ENCODE assay signal across 8 cellular contexts in the genomic region with DNA sequence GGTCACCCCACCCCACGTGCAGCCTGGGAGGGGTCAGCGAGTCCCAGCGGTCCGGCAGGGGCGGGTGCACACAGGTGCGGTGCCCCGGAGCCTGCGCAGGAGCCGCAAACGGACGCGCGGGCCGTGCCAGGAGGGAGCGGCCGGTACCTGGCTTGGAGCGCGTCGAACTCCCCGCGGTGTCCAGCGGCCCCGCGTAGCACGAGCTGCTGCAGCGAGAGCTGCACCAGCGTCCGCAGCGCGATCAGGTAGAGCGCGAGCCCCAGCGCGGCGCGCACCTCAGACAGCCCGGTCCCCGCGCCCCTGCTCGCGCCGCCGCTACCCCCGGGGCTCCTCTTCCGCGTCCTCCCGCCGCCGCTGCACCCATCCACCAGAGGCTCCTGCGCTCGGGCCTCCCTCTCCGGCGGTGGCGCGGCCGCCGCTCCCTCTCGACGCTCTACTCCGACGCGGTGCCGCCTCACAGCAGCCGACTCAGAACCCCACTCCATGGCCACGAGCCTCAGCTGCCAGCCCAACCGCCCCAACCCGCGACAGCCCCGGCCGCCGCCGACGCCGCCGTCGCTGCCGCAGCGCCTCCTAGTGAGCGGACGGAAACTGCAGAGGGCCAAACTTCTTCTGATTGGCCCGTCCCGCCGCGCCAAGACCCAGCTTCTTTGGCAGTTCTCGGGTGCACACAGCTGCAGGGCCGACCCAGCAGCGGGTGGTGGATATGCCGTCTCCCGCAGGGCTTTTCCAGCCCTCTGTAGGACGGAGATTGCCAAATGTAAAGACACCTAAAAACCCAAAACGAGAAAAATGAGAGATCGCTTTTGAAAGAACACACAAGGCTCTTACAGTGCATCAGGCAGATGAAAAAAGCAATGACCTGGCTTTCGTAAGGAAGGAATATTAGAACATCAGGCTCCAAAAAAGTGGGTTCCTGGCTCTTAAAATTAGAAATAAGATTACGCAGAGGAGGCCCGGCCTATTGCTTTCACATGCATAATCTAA. TPM values are rescaled to one million over a fixed set of nuclear protein-coding genes. Genes with fewer than 3 reads are reported as not detected.
A peak's percentile ranks its signal among the peaks of the same experiment; 100 is the strongest.
DNase-seq lines count a peak whose midpoint lies in the region; ATAC-seq, FAIRE-seq and TF ChIP-seq lines count a peak whose summit lies in the region.

A gene with protein sequence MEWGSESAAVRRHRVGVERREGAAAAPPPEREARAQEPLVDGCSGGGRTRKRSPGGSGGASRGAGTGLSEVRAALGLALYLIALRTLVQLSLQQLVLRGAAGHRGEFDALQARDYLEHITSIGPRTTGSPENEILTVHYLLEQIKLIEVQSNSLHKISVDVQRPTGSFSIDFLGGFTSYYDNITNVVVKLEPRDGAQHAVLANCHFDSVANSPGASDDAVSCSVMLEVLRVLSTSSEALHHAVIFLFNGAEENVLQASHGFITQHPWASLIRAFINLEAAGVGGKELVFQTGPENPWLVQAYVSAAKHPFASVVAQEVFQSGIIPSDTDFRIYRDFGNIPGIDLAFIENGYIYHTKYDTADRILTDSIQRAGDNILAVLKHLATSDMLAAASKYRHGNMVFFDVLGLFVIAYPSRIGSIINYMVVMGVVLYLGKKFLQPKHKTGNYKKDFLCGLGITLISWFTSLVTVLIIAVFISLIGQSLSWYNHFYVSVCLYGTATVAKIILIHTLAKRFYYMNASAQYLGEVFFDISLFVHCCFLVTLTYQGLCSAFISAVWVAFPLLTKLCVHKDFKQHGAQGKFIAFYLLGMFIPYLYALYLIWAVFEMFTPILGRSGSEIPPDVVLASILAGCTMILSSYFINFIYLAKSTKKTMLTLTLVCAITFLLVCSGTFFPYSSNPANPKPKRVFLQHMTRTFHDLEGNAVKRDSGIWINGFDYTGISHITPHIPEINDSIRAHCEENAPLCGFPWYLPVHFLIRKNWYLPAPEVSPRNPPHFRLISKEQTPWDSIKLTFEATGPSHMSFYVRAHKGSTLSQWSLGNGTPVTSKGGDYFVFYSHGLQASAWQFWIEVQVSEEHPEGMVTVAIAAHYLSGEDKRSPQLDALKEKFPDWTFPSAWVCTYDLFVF (minus strand): TSS at position 575 of the 987 bp plus-strand sequence. CDS start 90 bp downstream, at position 485.

- peak; percentile 86 for TF ChIP-seq CTCF in GM12865 (IDR thresholded peaks at IDR 0.05; ENCODE audit: insufficient read depth, low read depth, low read length, missing control alignments)
- TF ChIP-seq CTCF in pancreas (IDR thresholded peaks at IDR 0.05) = peak; percentile 57 to 84 (median 78)
- TF ChIP-seq CTCF in thyroid gland (IDR thresholded peaks at IDR 0.05) = peak; percentile 55 to 95 (median 88)

- no peaks in the 10 kb centered on the region for H3K9me3 Mint-ChIP-seq in activated naive CD4-positive, alpha-beta T cell treated with anti-CD3 and anti-CD28 coated beads, Interleukin-2, amount 50 U/mL, for 72 hours

- no peak for FAIRE-seq in pancreas (lab: Jason Lieb, UNC)

- ATAC-seq in HG02610 (IDR thresholded peaks at IDR 0.05; ENCODE audit: unreplicated experiment) = peak; percentile 84
- ATAC-seq in SK-N-SH treated with all-trans-retinoic acid at 6 μM for 48 hours = peak; percentile 95
- ATAC-seq in activated naive CD4-positive, alpha-beta T cell treated with anti-CD3 and anti-CD28 coated beads, Interleukin-2, amount 50 U/mL, for 72 hours = peak; percentile 87 to 90
- peak; percentile 92 to 96 (median 94) for ATAC-seq in pancreas

- 0 to 1% methylated on average over 67 to 95 of the region's 95 CpGs for WGBS in pancreas, 2 donors
- 3% methylated on average over 32 to 42 of the region's 95 CpGs for WGBS in thyroid gland, 2 donors

- intact Hi-C loops in head of caudate nucleus (cut with DNase I) = loop anchor here (10.0 kb wide), 2 partner anchors 182 to 198 kb away; a partner anchor contains a TSS
- intact Hi-C loops in pancreas (cut with DNase I) = no loop called here
- intact Hi-C loops in thyroid gland (cut with DNase I) = no loop called here

- H3K27ac ChIP-seq in pancreas (peak within 1 kb of the TSS; percentile 70 to 80 (median 76)), thyroid gland (peak within 1 kb of the TSS; percentile 71 to 92 (median 89))

- H3K27me3 ChIP-seq in pancreas (no peaks in the 10 kb centered on the region), thyroid gland (no peaks in the 10 kb centered on the region)

- TF ChIP-seq POLR2A in thyroid gland (IDR thresholded peaks at IDR 0.05) = peak; percentile 66 to 88

- H3K36me3 Mint-ChIP-seq in activated naive CD4-positive, alpha-beta T cell treated with anti-CD3 and anti-CD28 coated beads, Interleukin-2, amount 50 U/mL, for 72 hours = peaks cover 8 to 9% of the 10 kb centered on the region in 2 donors

- no peaks in the 10 kb centered on the region for H3K36me3 ChIP-seq in pancreas
- H3K36me3 ChIP-seq in thyroid gland = no peaks in the 10 kb centered on the region

- peak within 1 kb of the TSS; percentile 88 for H3K4me3 ChIP-seq in GM12865 (ENCODE audit: low read depth, low read length)
- H3K4me3 ChIP-seq in pancreas = peak within 1 kb of the TSS; percentile 70 to 93 (median 86)
- peak within 1 kb of the TSS; percentile 65 to 95 (median 80) for H3K4me3 ChIP-seq in thyroid gland (replicated peaks in 1 of 3)

- H3K27ac Mint-ChIP-seq in activated naive CD4-positive, alpha-beta T cell treated with anti-CD3 and anti-CD28 coated beads, Interleukin-2, amount 50 U/mL, for 72 hours = peak within 1 kb of the TSS; percentile 36 to 58

- peaks cover 0 to 17% (median 7%) of the 10 kb centered on the region in 3 donors for H3K4me1 ChIP-seq in pancreas
- peaks cover 22 to 27% of the 10 kb centered on the region in 2 donors for H3K4me1 ChIP-seq in thyroid gland

- peak; percentile 92 for DNase-seq in GM12865 (ENCODE audit: low read depth)
- peak; percentile 52 for DNase-seq in NCI-H1048 (lab: John Stamatoyannopoulos, UW)
- DNase-seq in activated naive CD4-positive, alpha-beta T cell treated with anti-CD3 and anti-CD28 coated beads, Interleukin-2, amount 50 U/mL, for 72 hours (ENCODE audit: low spot score in 2 of 2) = peak; percentile 90 to 95
- peak; percentile 86 to 97 (median 94) for DNase-seq in head of caudate nucleus
- peak; percentile 85 to 95 (median 92) for DNase-seq in pancreas
- DNase-seq in thyroid gland = peak; percentile 87 to 91

- H3K9me3 ChIP-seq in pancreas (no peaks in the 10 kb centered on the region), thyroid gland (no peaks in the 10 kb centered on the region)

TF ChIP-seq in SK-N-SH treated with all-trans-retinoic acid at 6 μM for 48 hours, 23 proteins besides CTCF, POLR2A, EP300 and RAD21 (continues in another document):
- no peak for TF ChIP-seq ZC3H10 (CRISPR knock-in tag; IDR thresholded peaks at IDR 0.05)
- TF ChIP-seq ZFP30 (CRISPR knock-in tag; IDR thresholded peaks at IDR 0.05) = no peak
- TF ChIP-seq ZNF70 (CRISPR knock-in tag; IDR thresholded peaks at IDR 0.05) = no peak
- TF ChIP-seq ISL1 (CRISPR knock-in tag; IDR thresholded peaks at IDR 0.05) = no peak
- TF ChIP-seq TOX (CRISPR knock-in tag; IDR thresholded peaks at IDR 0.05; ENCODE audit: borderline replicate concordance) = no peak
- no peak for TF ChIP-seq RARB (CRISPR knock-in tag; IDR thresholded peaks at IDR 0.05)
- TF ChIP-seq CSDC2 (CRISPR knock-in tag; IDR thresholded peaks at IDR 0.05) = no peak
- no peak for TF ChIP-seq PPARA (CRISPR knock-in tag; IDR thresholded peaks at IDR 0.05; ENCODE audit: borderline replicate concordance)
- TF ChIP-seq OSR1 (CRISPR knock-in tag; IDR thresholded peaks at IDR 0.05) = no peak
- no peak; the same call in 1 of the 2 replicates for TF ChIP-seq TCF4 (CRISPR knock-in tag; IDR thresholded peaks at IDR 0.05; ENCODE audit: borderline replicate concordance)
- no peak for TF ChIP-seq BACH2 (CRISPR knock-in tag; IDR thresholded peaks at IDR 0.05; ENCODE audit: borderline replicate concordance)
- no peak for TF ChIP-seq ARNTL (CRISPR knock-in tag; IDR thresholded peaks at IDR 0.05; ENCODE audit: borderline replicate concordance, low read depth)
- TF ChIP-seq, protein P1, sequence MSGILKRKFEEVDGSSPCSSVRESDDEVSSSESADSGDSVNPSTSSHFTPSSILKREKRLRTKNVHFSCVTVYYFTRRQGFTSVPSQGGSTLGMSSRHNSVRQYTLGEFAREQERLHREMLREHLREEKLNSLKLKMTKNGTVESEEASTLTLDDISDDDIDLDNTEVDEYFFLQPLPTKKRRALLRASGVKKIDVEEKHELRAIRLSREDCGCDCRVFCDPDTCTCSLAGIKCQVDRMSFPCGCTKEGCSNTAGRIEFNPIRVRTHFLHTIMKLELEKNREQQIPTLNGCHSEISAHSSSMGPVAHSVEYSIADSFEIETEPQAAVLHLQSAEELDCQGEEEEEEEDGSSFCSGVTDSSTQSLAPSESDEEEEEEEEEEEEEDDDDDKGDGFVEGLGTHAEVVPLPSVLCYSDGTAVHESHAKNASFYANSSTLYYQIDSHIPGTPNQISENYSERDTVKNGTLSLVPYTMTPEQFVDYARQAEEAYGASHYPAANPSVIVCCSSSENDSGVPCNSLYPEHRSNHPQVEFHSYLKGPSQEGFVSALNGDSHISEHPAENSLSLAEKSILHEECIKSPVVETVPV (CRISPR knock-in tag; IDR thresholded peaks at IDR 0.05) = no peak
- TF ChIP-seq SNAI2 (CRISPR knock-in tag; IDR thresholded peaks at IDR 0.05) = no peak

RNA-seq across cellular contexts. Expression of the gene that starts here (rescaled TPM):
- 10 to 100 TPM; 22.5 to 22.8 TPM for total RNA-seq in activated naive CD4-positive, alpha-beta T cell treated with anti-CD3 and anti-CD28 coated beads, Interleukin-2, amount 50 U/mL, for 72 hours
- 10 to 100 TPM in 1 of 6 donors, 1 to 10 TPM in 5; 6.9 to 15.5 (median 7.8) TPM for total RNA-seq in pancreas
- polyA plus RNA-seq in pancreas = 1 to 10 TPM; 2.1 to 6.5 TPM
- 10 to 100 TPM; 68.3 to 79.5 (median 75.2) TPM for total RNA-seq in thyroid gland

Comparison
In these comparisons a context has a peak if more than half of its experiments do, and no peak if none do; other contexts are left out.
1. Peak in every context shown above with its lines: DNase-seq, ATAC-seq, H3K4me3 ChIP-seq and H3K27ac ChIP-seq.